ENCODE assay signal across 29 cellular contexts in genomic region chr21:23020969-23021368, GRCh38.
"Had no signal": no experiment of that assay in that cellular context is flagged by ENCODE, and none has a peak within 500 bp of the region (broad histone marks: within the 10 kb centered on the region; RNA-seq: fewer than 3 reads in every experiment).

No MANE protein-coding gene starts in this region.

- DNase-seq: activated B cell treated with CpG ODN at 0.5 μM for 24 hours; activated CD4-positive, alpha-beta memory T cell treated with anti-CD3 and anti-CD28 coated beads for 36 hours; activated CD4-positive, alpha-beta memory T cell treated with anti-CD3 and anti-CD28 coated beads, Interleukin-2, amount 10 ng/mL, durations not matched to agents 7 days and 5 days; activated CD4-positive, alpha-beta T cell treated with anti-CD3 and anti-CD28 coated beads for 1 hour; activated CD4-positive, alpha-beta T cell treated with anti-CD3 and anti-CD28 coated beads for 36 hours; activated CD4-positive, alpha-beta T cell treated with anti-CD3 and anti-CD28 coated beads for 4 hours; activated CD4-positive, alpha-beta T cell treated with anti-CD3 and anti-CD28 coated beads for 48 hours; activated CD4-positive, alpha-beta T cell treated with anti-CD3 and anti-CD28 coated beads, Interleukin-2, amount 10 ng/mL, durations not matched to agents 24 days and 14 days; activated CD4-positive, alpha-beta T cell treated with anti-CD3 and anti-CD28 coated beads, Interleukin-2, amount 10 ng/mL, durations not matched to agents 7 days and 5 days; activated CD4-positive, alpha-beta T cell treated with anti-CD3 and anti-CD28 coated beads, Interleukin-2, amount 50 U/mL, for 1 hour; activated CD4-positive, alpha-beta T cell treated with anti-CD3 and anti-CD28 coated beads, Interleukin-2, amount 50 U/mL, for 4 hours; activated CD4-positive, alpha-beta T cell treated with anti-CD3 and anti-CD28 coated beads, Interleukin-2, amount 50 U/mL, for 48 hours; activated CD4-positive, CD25-positive, alpha-beta regulatory T cell treated with anti-CD3 and anti-CD28 coated beads, Interleukin-2, amount 50 U/mL, for 72 hours; activated CD8-positive, alpha-beta memory T cell treated with anti-CD3 and anti-CD28 coated beads for 24 hours; activated CD8-positive, alpha-beta memory T cell treated with anti-CD3 and anti-CD28 coated beads, Interleukin-2, amount 10 ng/mL, durations not matched to agents 7 days and 5 days; activated CD8-positive, alpha-beta memory T cell treated with anti-CD3 and anti-CD28 coated beads, Interleukin-2, amount 50 U/mL, for 4 hours; activated CD8-positive, alpha-beta memory T cell treated with anti-CD3 and anti-CD28 coated beads, Interleukin-2, amount 50 U/mL, for 48 hours; activated CD8-positive, alpha-beta T cell treated with anti-CD3 and anti-CD28 coated beads for 36 hours; activated CD8-positive, alpha-beta T cell treated with anti-CD3 and anti-CD28 coated beads, Interleukin-2, amount 10 ng/mL, durations not matched to agents 7 days and 5 days; activated T-cell treated with anti-CD3 and anti-CD28 coated beads for 4 hours; activated T-cell treated with anti-CD3 and anti-CD28 coated beads, Interleukin-2, amount 50 U/mL, for 1 hour; T-cell; T-helper 17 cell; T-helper 2 cell; T-helper 9 cell; T1000; WERI-Rb-1 had no signal

- FAIRE-seq: TTC549 had no signal

- H3K27ac ChIP-seq: VCaP, WERI-Rb-1 had no signal

- H3K36me3 ChIP-seq: WERI-Rb-1 had no signal
